In the genomic region with DNA sequence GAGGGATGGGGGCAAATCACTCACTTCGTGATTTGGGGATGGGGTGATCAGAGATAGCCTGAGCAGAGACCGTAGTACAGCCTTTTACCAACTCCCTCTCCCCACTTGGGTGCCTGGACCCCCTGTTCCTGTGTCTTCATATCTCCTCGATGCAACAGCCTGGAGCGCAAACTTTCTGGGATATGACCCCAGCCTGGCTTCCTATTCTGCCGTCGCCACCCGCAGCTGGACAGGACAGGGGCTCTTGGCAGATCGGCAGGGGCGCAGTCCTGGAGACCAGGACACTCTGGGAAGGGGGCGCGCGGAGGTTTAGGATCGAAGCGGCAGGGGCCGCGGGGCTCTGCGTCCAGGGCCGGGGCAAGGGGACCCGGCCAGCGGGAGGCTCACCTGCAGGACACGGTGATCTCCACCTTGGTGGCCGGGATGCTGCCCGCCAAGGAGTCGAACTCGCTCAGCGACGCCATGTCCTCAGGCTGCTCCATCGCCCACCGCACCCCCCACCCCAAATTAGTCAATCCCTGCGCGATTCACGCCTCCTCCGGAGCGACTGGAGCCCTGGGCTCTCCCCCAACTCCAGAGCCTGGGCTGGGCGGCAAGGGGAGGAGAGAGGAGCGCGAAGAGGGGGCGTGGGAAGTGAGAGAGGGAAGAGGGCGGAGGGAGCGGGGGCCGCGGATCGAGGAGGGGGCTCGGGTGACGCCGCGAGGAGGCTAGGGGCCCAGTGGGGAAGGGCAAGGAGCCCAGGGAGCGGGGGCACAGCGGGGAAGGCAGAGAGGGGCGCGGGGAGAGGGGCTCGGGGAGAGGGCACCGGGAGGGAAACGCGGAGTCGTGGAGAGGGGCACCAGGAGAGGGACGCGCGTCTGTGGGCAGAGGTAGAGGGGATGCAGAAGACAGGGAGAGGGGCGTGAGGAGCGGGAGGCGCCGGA, we compare ENCODE assay signal across 9 cellular contexts. TPM values are rescaled to one million over a fixed set of nuclear protein-coding genes. Genes with fewer than 3 reads are reported as not detected.
A peak's percentile ranks its signal among the peaks of the same experiment; 100 is the strongest.
DNase-seq lines count a peak whose midpoint lies in the region; ATAC-seq, FAIRE-seq and TF ChIP-seq lines count a peak whose summit lies in the region.
"Had no signal": no experiment of that assay in that cellular context is flagged by ENCODE, and none has a peak within 500 bp of the region (broad histone marks: within the 10 kb centered on the region; RNA-seq: fewer than 3 reads in every experiment).

A gene (minus strand): TSS at position 549 of the 923 bp plus-strand sequence. CDS start 67 bp downstream, at position 482.

- TF ChIP-seq RAD21 in A549 (conservative IDR thresholded peaks at IDR 0.05 in 1 of 2, IDR thresholded peaks at IDR 0.05 in 1 of 2), result no peak

- H3K9me3 ChIP-seq in A549 (no peaks in the 10 kb centered on the region), upper lobe of right lung (no peaks in the 10 kb centered on the region)

- H3K4me1 ChIP-seq in A549 (no peaks in the 10 kb centered on the region), upper lobe of right lung (peaks cover 25% of the 10 kb centered on the region)

- H3K27ac ChIP-seq in A549, result peak within 1 kb of the TSS; percentile 49 to 83; a peak in 4 of 6 replicates
- no peak within 1 kb of the TSS for H3K27ac ChIP-seq in upper lobe of right lung

- no peaks in the 10 kb centered on the region for H3K4me1 Mint-ChIP-seq in MCF 10A (ENCODE audit: insufficient read depth, unreplicated experiment)

- H3K27me3 ChIP-seq in upper lobe of right lung, result peaks cover 7% of the 10 kb centered on the region

- CTCF ChIA-PET in A549 (lab: Yijun Ruan, JAX), result no interaction called here
- CTCF ChIA-PET in MCF 10A (lab: Yijun Ruan, JAX), result no interaction called here

- POLR2A ChIA-PET in A549 (lab: Yijun Ruan, JAX), result no interaction called here
- POLR2A ChIA-PET in MCF 10A (lab: Yijun Ruan, JAX), result no interaction called here

- no peak for TF ChIP-seq POLR2A in A549 (IDR thresholded peaks at IDR 0.05; ENCODE audit: low read length)
- TF ChIP-seq POLR2A in lower leg skin (IDR thresholded peaks at IDR 0.05), result no peak

- no peaks in the 10 kb centered on the region for H3K9me3 Mint-ChIP-seq in MCF 10A (ENCODE audit: unreplicated experiment)

- H3K4me3 ChIP-seq in A549 (peak within 1 kb of the TSS; percentile 57), HFF-Myc (replicated peaks; ENCODE audit: low read depth, low read length) (peak within 1 kb of the TSS; percentile 42), lower leg skin (ENCODE audit: low read depth, poor library complexity, severe bottlenecking) (peak within 1 kb of the TSS; percentile 16), upper lobe of right lung (peak within 1 kb of the TSS; percentile 46)

- ATAC-seq in A549 (peak; percentile 31 to 42; a peak in 2 of 6 replicates), upper lobe of right lung (peak; percentile 5)

- peaks cover 15% of the 10 kb centered on the region for H3K27me3 Mint-ChIP-seq in MCF 10A (ENCODE audit: insufficient read depth, unreplicated experiment)

- TF ChIP-seq CTCF in A549 (IDR thresholded peaks at IDR 0.05) (no peak), HFF-Myc (IDR thresholded peaks at IDR 0.05; ENCODE audit: low read depth, low read length, missing control alignments) (no peak), MCF 10A (IDR thresholded peaks at IDR 0.05; ENCODE audit: unreplicated experiment) (no peak), lower leg skin (IDR thresholded peaks at IDR 0.05) (no peak), upper lobe of right lung (IDR thresholded peaks at IDR 0.05) (no peak)

- H3K36me3 ChIP-seq in upper lobe of right lung, result no peaks in the 10 kb centered on the region

- H3K4me2 ChIP-seq in A549, result peak within 1 kb of the TSS; percentile 97

- DNase-seq in A549 (ENCODE audit: low read depth in 1 of 2, low spot score in 1 of 2) (no peak), HFF-Myc (ENCODE audit: extremely low read depth, low read depth) (no peak), MCF 10A (ENCODE audit: unreplicated experiment) (no peak), lower leg skin (ENCODE audit: low spot score in 2 of 2) (no peak), upper lobe of right lung (no peak), NCI-H2196 (lab: John Stamatoyannopoulos, UW; ENCODE audit: unreplicated experiment) (no peak), NCI-H524 treated with DMSO at 0.1 percent for 48 hours (lab: John Stamatoyannopoulos, UW) (no peak)
- DNase-seq in effector CD4-positive, alpha-beta T cell, result no peak

- 53% methylated on average over 17 of the region's 63 CpGs for WGBS in A549 (ENCODE audit: missing lambda C conversion rate)
- 12 to 15% methylated on average over 52 to 62 of the region's 63 CpGs for WGBS in lower leg skin, 2 donors

- no peak within 1 kb of the TSS for H3K27ac Mint-ChIP-seq in MCF 10A (ENCODE audit: low read depth, unreplicated experiment)

- no TSS peak for BruUV-seq in MCF 10A (replicated peaks; lab: Mats Ljungman, UMichigan)

- FAIRE-seq in A549 (lab: Jason Lieb, UNC), result no peak
- FAIRE-seq: endometrium had no signal

- H3K36me3 Mint-ChIP-seq in MCF 10A (ENCODE audit: insufficient read depth, unreplicated experiment), result no peaks in the 10 kb centered on the region

- intact Hi-C loops in MCF 10A (cut with micrococcal nuclease) (no loop called here), lower leg skin (cut with DNase I; ENCODE audit: low total_unique reads) (no loop called here), upper lobe of right lung (cut with DNase I) (no loop called here)

- H3K4me3 Mint-ChIP-seq in MCF 10A (ENCODE audit: unreplicated experiment), result peak within 1 kb of the TSS; percentile 51

- no peak for TF ChIP-seq EP300 in A549 (IDR thresholded peaks at IDR 0.05)

TF ChIP-seq in A549, 52 proteins besides CTCF, POLR2A, EP300 and RAD21:
- TF ChIP-seq, protein P1, sequence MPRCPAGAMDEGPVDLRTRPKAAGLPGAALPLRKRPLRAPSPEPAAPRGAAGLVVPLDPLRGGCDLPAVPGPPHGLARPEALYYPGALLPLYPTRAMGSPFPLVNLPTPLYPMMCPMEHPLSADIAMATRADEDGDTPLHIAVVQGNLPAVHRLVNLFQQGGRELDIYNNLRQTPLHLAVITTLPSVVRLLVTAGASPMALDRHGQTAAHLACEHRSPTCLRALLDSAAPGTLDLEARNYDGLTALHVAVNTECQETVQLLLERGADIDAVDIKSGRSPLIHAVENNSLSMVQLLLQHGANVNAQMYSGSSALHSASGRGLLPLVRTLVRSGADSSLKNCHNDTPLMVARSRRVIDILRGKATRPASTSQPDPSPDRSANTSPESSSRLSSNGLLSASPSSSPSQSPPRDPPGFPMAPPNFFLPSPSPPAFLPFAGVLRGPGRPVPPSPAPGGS (IDR thresholded peaks at IDR 0.05), result no peak
- TF ChIP-seq ZFP36 (IDR thresholded peaks at IDR 0.05; ENCODE audit: borderline replicate concordance, partially characterized antibody) (no peak), GATA3 (IDR thresholded peaks at IDR 0.05; ENCODE audit: borderline replicate concordance) (no peak), RFX5 (IDR thresholded peaks at IDR 0.05) (no peak), RNF2 (IDR thresholded peaks at IDR 0.05; ENCODE audit: borderline replicate concordance, low read depth) (no peak), CBX8 (IDR thresholded peaks at IDR 0.05) (no peak), CEBPB (IDR thresholded peaks at IDR 0.05) (no peak), CBX2 (IDR thresholded peaks at IDR 0.05; ENCODE audit: borderline replicate concordance, low read depth) (no peak), CHD2 (IDR thresholded peaks at IDR 0.05; ENCODE audit: low read length, partially characterized antibody) (no peak), JUNB (IDR thresholded peaks at IDR 0.05) (no peak), MYC (IDR thresholded peaks at IDR 0.05; ENCODE audit: borderline replicate concordance, low read length) (no peak), NFE2L2 (conservative IDR thresholded peaks at IDR 0.05; ENCODE audit: low read length) (no peak), EHF (CRISPR knock-in tag; IDR thresholded peaks at IDR 0.05) (no peak), HOXB13 (CRISPR knock-in tag; IDR thresholded peaks at IDR 0.05; ENCODE audit: low read depth) (no peak)
- TF ChIP-seq, protein P2, sequence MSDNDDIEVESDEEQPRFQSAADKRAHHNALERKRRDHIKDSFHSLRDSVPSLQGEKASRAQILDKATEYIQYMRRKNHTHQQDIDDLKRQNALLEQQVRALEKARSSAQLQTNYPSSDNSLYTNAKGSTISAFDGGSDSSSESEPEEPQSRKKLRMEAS (IDR thresholded peaks at IDR 0.05), result no peak

RNA-seq across cellular contexts. Expression of the gene that starts here (rescaled TPM):
- polyA plus RNA-seq in A549 (2011; rRNA removed) (0.07 and 0.13 TPM in 2 replicates), A549 (2017; fragmentation: RNase III; extraction: RNeasy Plus Mini Kit Qiagen cat#74134 plus additional on column Dnase treatment) (0.03 to 0.20 TPM (median 0.08 TPM) in 3 replicates)
- polyA plus RNA-seq in A549 (2012; cell fraction: cytosol; rRNA removed), result 0.04 TPM in 1 of 2 replicates, not detected in the other
- polyA plus RNA-seq in A549 (2012; cell fraction: nucleus; rRNA removed), result 0.07 and 0.11 TPM in 2 replicates
- 0.15 TPM in 1 of 2 replicates, not detected in the other for polyA minus RNA-seq in A549 (2011; rRNA and poly(A)+ RNA removed)
- total RNA-seq in MCF 10A (2022) (not detected in 2 replicates), lower leg skin (1 to 10 TPM in 1 of 4 donors, under 1 TPM in 2, not detected in 1; 0.23 to 1.1 (median 0.81) TPM), upper lobe of right lung (2.3 TPM)

Comparison
In these comparisons a context has a peak if more than half of its experiments do, and no peak if none do; other contexts are left out.
1. Peak in ATAC-seq, H3K4me3 ChIP-seq, H3K27ac ChIP-seq and H3K4me2 ChIP-seq in A549; RNA of the gene not detected or under 1 TPM.